ENCODE assay signal across 19 cellular contexts in the genomic region with DNA sequence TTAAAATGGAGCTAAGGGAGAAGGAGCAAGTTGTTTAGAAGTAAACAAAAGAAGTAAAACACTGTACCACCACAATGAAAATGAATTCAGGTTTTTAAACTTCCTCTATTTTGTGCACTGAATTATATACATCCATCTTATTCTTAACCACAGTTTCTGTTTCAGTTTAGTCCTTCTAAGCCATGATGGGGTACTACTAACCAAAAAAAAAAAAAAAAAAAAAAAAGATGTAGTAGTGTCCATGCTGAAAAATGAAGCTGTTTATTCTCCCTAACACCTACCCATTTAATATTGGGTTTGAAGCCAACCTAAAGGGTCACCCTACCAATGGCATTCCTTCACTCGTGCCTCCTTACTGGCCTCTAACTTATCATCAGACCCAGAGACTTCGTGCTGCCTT. TPM values are rescaled to one million over a fixed set of nuclear protein-coding genes. Genes with fewer than 3 reads are reported as not detected.
DNase-seq lines count a peak whose midpoint lies in the region; ATAC-seq and TF ChIP-seq lines count a peak whose summit lies in the region.
"Had no signal": no experiment of that assay in that cellular context is flagged by ENCODE, and none has a peak within 500 bp of the region (broad histone marks: within the 10 kb centered on the region; RNA-seq: fewer than 3 reads in every experiment).

No MANE protein-coding gene starts in this region.

- H3K4me3 ChIP-seq in SU-DHL-6 (ENCODE audit: insufficient read depth, low read length, poor library complexity, severe bottlenecking) (peak overlapping the region; percentile 17), neural progenitor cell (no peak overlapping the region), mammary epithelial cell (replicated peaks in 1 of 3; ENCODE audit: insufficient read depth in 1 of 3, low read depth in 2 of 3, low read length in 3 of 3) (no peak overlapping the region)
- H3K4me3 ChIP-seq: right lobe of liver had no signal

- H4K20me1 ChIP-seq in SU-DHL-6 (ENCODE audit: low read depth, low read length): peaks cover 4% of the 10 kb centered on the region
- peaks cover 11% of the 10 kb centered on the region for H4K20me1 ChIP-seq in neural progenitor cell (ENCODE audit: low read depth)
- H4K20me1 ChIP-seq in mammary epithelial cell (ENCODE audit: insufficient read depth, low read length): no peaks in the 10 kb centered on the region

- H3K27ac Mint-ChIP-seq in neural progenitor cell: no peak overlapping the region
- H3K27ac Mint-ChIP-seq: activated naive CD8-positive, alpha-beta T cell treated with anti-CD3 and anti-CD28 coated beads, Interleukin-2, amount 50 U/mL, for 24 hours; stimulated activated effector memory CD8-positive, alpha-beta T cell treated with anti-CD3 and anti-CD28 coated beads, Interleukin-12 subunit alpha, Interleukin-12 subunit beta, amount 100 ng/mL, for 72 hours had no signal

- no peaks in the 10 kb centered on the region for H3K9me2 ChIP-seq in SU-DHL-6 (replicated peaks; ENCODE audit: insufficient read depth, low read length)

- intact Hi-C loops in mammary epithelial cell (cut with micrococcal nuclease): no loop called here

- in situ Hi-C loops in mammary epithelial cell (cut with MboI; ENCODE audit: low sequenced_read_pairs in 2 of 2): no loop called here

- H3K4me2 ChIP-seq in SU-DHL-6 (ENCODE audit: low read depth, low read length, poor library complexity, severe bottlenecking) (peak overlapping the region; percentile 86), neural progenitor cell (no peak overlapping the region), mammary epithelial cell (ENCODE audit: insufficient read depth, low read depth, low read length) (no peak overlapping the region)

- H3K4me1 Mint-ChIP-seq in neural progenitor cell: peaks cover 32% of the 10 kb centered on the region

- H3K27me3 Mint-ChIP-seq in neural progenitor cell (ENCODE audit: insufficient read depth, low read depth): peaks cover 3% of the 10 kb centered on the region

- BruUV-seq in mammary epithelial cell (replicated peaks; lab: Mats Ljungman, UMichigan): no TSS peak

- H3K4me1 ChIP-seq in neural progenitor cell: peaks cover 22% of the 10 kb centered on the region
- H3K4me1 ChIP-seq in mammary epithelial cell (ENCODE audit: insufficient read depth, low read length): peaks cover 10% of the 10 kb centered on the region

- peak; percentile 28 for ATAC-seq in GM18502 (IDR thresholded peaks at IDR 0.05; ENCODE audit: poor library complexity, unreplicated experiment)
- ATAC-seq in GM21367 (IDR thresholded peaks at IDR 0.05; ENCODE audit: unreplicated experiment): peak; percentile 30
- ATAC-seq: activated naive CD8-positive, alpha-beta T cell treated with anti-CD3 and anti-CD28 coated beads, Interleukin-2, amount 50 U/mL, for 24 hours; naive thymus-derived CD8-positive, alpha-beta T cell; right lobe of liver; stimulated activated effector memory CD8-positive, alpha-beta T cell treated with anti-CD3 and anti-CD28 coated beads, Interleukin-12 subunit alpha, Interleukin-12 subunit beta, amount 100 ng/mL, for 72 hours had no signal

- CTCF ChIA-PET in mammary epithelial cell (lab: Charles Lee; ENCODE audit: low non-redundant PET): no interaction called here

- H3K27me3 ChIP-seq in SU-DHL-6 (ENCODE audit: low read length): no peaks in the 10 kb centered on the region
- no peaks in the 10 kb centered on the region for H3K27me3 ChIP-seq in neural progenitor cell
- no peaks in the 10 kb centered on the region for H3K27me3 ChIP-seq in mammary epithelial cell (ENCODE audit: insufficient read depth, low read length)
- H3K27me3 ChIP-seq: right lobe of liver had no signal

- H3K4me3 Mint-ChIP-seq in neural progenitor cell: peak overlapping the region; percentile 44
- H3K4me3 Mint-ChIP-seq: activated naive CD8-positive, alpha-beta T cell treated with anti-CD3 and anti-CD28 coated beads, Interleukin-2, amount 50 U/mL, for 24 hours; stimulated activated effector memory CD8-positive, alpha-beta T cell treated with anti-CD3 and anti-CD28 coated beads, Interleukin-12 subunit alpha, Interleukin-12 subunit beta, amount 100 ng/mL, for 72 hours had no signal

- H3K27ac ChIP-seq in SU-DHL-6 (ENCODE audit: low read depth, low read length) (peak overlapping the region; percentile 86), neural progenitor cell (no peak overlapping the region), mammary epithelial cell (ENCODE audit: insufficient read depth, low read depth, low read length) (no peak overlapping the region)
- H3K27ac ChIP-seq: HL-60, right lobe of liver had no signal

- no peak for TF ChIP-seq CTCF in SU-DHL-6 (IDR thresholded peaks at IDR 0.05; ENCODE audit: insufficient read depth, low read length, poor library complexity, severe bottlenecking)
- no peak for TF ChIP-seq CTCF in neural progenitor cell (IDR thresholded peaks at IDR 0.05)
- TF ChIP-seq CTCF in mammary epithelial cell (conservative IDR thresholded peaks at IDR 0.05 in 1 of 2, IDR thresholded peaks at IDR 0.05 in 1 of 2; ENCODE audit: extremely low read depth in 1 of 2, insufficient read depth in 1 of 2, low read depth in 1 of 2, low read length in 2 of 2): no peak

- peaks cover 19% of the 10 kb centered on the region for H3K36me3 Mint-ChIP-seq in neural progenitor cell
- H3K36me3 Mint-ChIP-seq: naive thymus-derived CD8-positive, alpha-beta T cell had no signal

- H3K9me3 ChIP-seq in SU-DHL-6 (ENCODE audit: insufficient read depth, low read length): no peaks in the 10 kb centered on the region
- H3K9me3 ChIP-seq in neural progenitor cell (ENCODE audit: low read depth): no peaks in the 10 kb centered on the region
- H3K9me3 ChIP-seq in mammary epithelial cell (replicated peaks; ENCODE audit: insufficient read depth, low read length): no peaks in the 10 kb centered on the region
- H3K9me3 ChIP-seq: right lobe of liver had no signal

- peak overlapping the region; percentile 41 for H3K9ac ChIP-seq in SU-DHL-6 (ENCODE audit: low read length)
- no peak overlapping the region for H3K9ac ChIP-seq in neural progenitor cell
- no peak overlapping the region for H3K9ac ChIP-seq in mammary epithelial cell (ENCODE audit: insufficient read depth, low read length)

- H3K36me3 ChIP-seq in SU-DHL-6 (ENCODE audit: low read length) (no peaks in the 10 kb centered on the region), neural progenitor cell (no peaks in the 10 kb centered on the region), mammary epithelial cell (ENCODE audit: insufficient read depth, low read length) (no peaks in the 10 kb centered on the region)
- H3K36me3 ChIP-seq: right lobe of liver had no signal

- dilution Hi-C loops in mammary epithelial cell (cut with HindIII; ENCODE audit: low sequenced_read_pairs): no loop called here

- peaks cover 19% of the 10 kb centered on the region for H3K79me2 ChIP-seq in SU-DHL-6 (ENCODE audit: insufficient read depth, low read length)
- peaks cover 51% of the 10 kb centered on the region for H3K79me2 ChIP-seq in neural progenitor cell (ENCODE audit: low read depth)
- H3K79me2 ChIP-seq in mammary epithelial cell (ENCODE audit: insufficient read depth, low read length): peaks cover 48% of the 10 kb centered on the region

- 100% methylated on average over 2 of the region's 2 CpGs for WGBS in mammary epithelial cell (ENCODE audit: low coverage, missing lambda C conversion rate)

- DNase-seq in neural progenitor cell (ENCODE audit: low spot score): no peak
- no peak for DNase-seq in HCEC 1CT
- DNase-seq in mammary epithelial cell: no peak
- DNase-seq in NCI-H748 treated with DMSO at 0.1 percent for 48 hours (lab: John Stamatoyannopoulos, UW): no peak
- DNase-seq: activated naive CD8-positive, alpha-beta T cell treated with anti-CD3 and anti-CD28 coated beads, Interleukin-2, amount 50 U/mL, for 24 hours; activated T-cell treated with anti-CD3 and anti-CD28 coated beads, Interleukin-2, amount 50 U/mL, for 1 hour; C1 segment of cervical spinal cord; DMS79; glutamatergic neuron; GOT3; naive thymus-derived CD8-positive, alpha-beta T cell; right lobe of liver; stimulated activated CD4-positive, alpha-beta T cell treated with anti-CD3 and anti-CD28 coated beads, Interleukin-4, amount 100 ng/mL, for 4 hours had no signal

- H3F3A ChIP-seq in SU-DHL-6 (ENCODE audit: insufficient read depth) (peaks cover 44% of the 10 kb centered on the region), neural progenitor cell (ENCODE audit: low read depth) (peaks cover 47% of the 10 kb centered on the region)

- no peaks in the 10 kb centered on the region for H3K9me3 Mint-ChIP-seq in neural progenitor cell
- H3K9me3 Mint-ChIP-seq: activated naive CD8-positive, alpha-beta T cell treated with anti-CD3 and anti-CD28 coated beads, Interleukin-2, amount 50 U/mL, for 24 hours; naive thymus-derived CD8-positive, alpha-beta T cell; stimulated activated effector memory CD8-positive, alpha-beta T cell treated with anti-CD3 and anti-CD28 coated beads, Interleukin-12 subunit alpha, Interleukin-12 subunit beta, amount 100 ng/mL, for 72 hours had no signal

- no peak overlapping the region for H2AFZ ChIP-seq in SU-DHL-6 (ENCODE audit: low read depth, low read length, severe bottlenecking)
- H2AFZ ChIP-seq in neural progenitor cell (replicated peaks): no peak overlapping the region
- no peak overlapping the region for H2AFZ ChIP-seq in mammary epithelial cell (ENCODE audit: low read depth, low read length)

RNA-seq across cellular contexts. Expression of a gene that starts 3.4 kb away (rescaled TPM):
- total RNA-seq in neural progenitor cell (ENCODE audit: low replicate concordance): 60.8 and 76.2 TPM in 2 replicates
- 10 to 100 TPM; 29.8 to 58.0 TPM for total RNA-seq in mammary epithelial cell
- polyA plus RNA-seq in mammary epithelial cell: 19.1 TPM
- polyA minus RNA-seq in mammary epithelial cell: 16.7 TPM
- total RNA-seq: endothelial cell of umbilical vein had no signal
- polyA plus RNA-seq: endothelial cell of umbilical vein had no signal
